Comparison of ENCODE assay signal across 23 cellular contexts in genomic region chr21:18677632-18678031, GRCh38.
"Had no signal": no experiment of that assay in that cellular context is flagged by ENCODE, and none has a peak within 500 bp of the region (broad histone marks: within the 10 kb centered on the region; RNA-seq: fewer than 3 reads in every experiment).

No MANE protein-coding gene starts in this region.

- ATAC-seq: effector memory CD8-positive, alpha-beta T cell; gastroesophageal sphincter; left cardiac atrium; natural killer cell treated with Interleukin-12 subunit alpha and Interleukin-12 subunit beta and Interleukin-15 and Interleukin-18, amount 100 ng/mL, for 72 hours had no signal

- DNase-seq: effector memory CD8-positive, alpha-beta T cell; esophagus squamous epithelium; foreskin fibroblast; glutamatergic neuron; immature natural killer cell; kidney; left cardiac atrium; left ventricle myocardium inferior; mesenchymal stem cell; midbrain; nucleus accumbens; ovary; small intestine; stimulated activated CD4-positive, alpha-beta T cell treated with anti-CD3 and anti-CD28 coated beads, Interleukin-12 subunit alpha, Interleukin-12 subunit beta, amount 100 ng/mL, for 4 hours; stimulated activated naive CD4-positive, alpha-beta T cell; stomach; substantia nigra; transverse colon had no signal

- H3K27ac ChIP-seq: esophagus squamous epithelium, gastroesophageal sphincter, left ventricle myocardium inferior, neural progenitor cell, ovary, right atrium auricular region, stomach, thoracic aorta, transverse colon had no signal
